7 cellular contexts compared by ENCODE assay signal in genomic region chr4:102263024-102263787, GRCh38.
DNase-seq lines count a peak whose midpoint lies in the region; ATAC-seq, FAIRE-seq and TF ChIP-seq lines count a peak whose summit lies in the region.

No MANE protein-coding gene starts in this region.

- H3K27me3 ChIP-seq in astrocyte (ENCODE audit: insufficient read depth, low read length): no peaks in the 10 kb centered on the region

- H3K27ac Mint-ChIP-seq in astrocyte (ENCODE audit: unreplicated experiment): no peak overlapping the region

- H3K79me2 ChIP-seq in astrocyte (ENCODE audit: insufficient read depth, low read length): no peaks in the 10 kb centered on the region

- no peaks in the 10 kb centered on the region for H3K27me3 Mint-ChIP-seq in astrocyte (ENCODE audit: low read depth, unreplicated experiment)

- H2AFZ ChIP-seq in astrocyte (ENCODE audit: low read depth, low read length): no peak overlapping the region

- DNase-seq in Daoy (ENCODE audit: low read depth) (peak; percentile 6), NCI-H2171 treated with DMSO at 0.1 percent for 48 hours (lab: John Stamatoyannopoulos, UW) (peak; percentile 75), astrocyte (ENCODE audit: low read depth) (peak; percentile 59), kidney glomerular epithelial cell (lab: John Stamatoyannopoulos, UW) (peak; percentile 89), urothelium cell line (ENCODE audit: low spot score) (peak; percentile 44)

- no peaks in the 10 kb centered on the region for H4K20me1 ChIP-seq in astrocyte (ENCODE audit: insufficient read depth, low read length)

- H3K27ac ChIP-seq in astrocyte (ENCODE audit: low read depth, low read length): no peak overlapping the region

- FAIRE-seq in astrocyte (lab: Jason Lieb, UNC) (peak; percentile 86), urothelium cell line (lab: Jason Lieb, UNC) (no peak)

- no peak overlapping the region for H3K4me3 ChIP-seq in astrocyte (ENCODE audit: insufficient read depth, low read depth, low read length)

- peaks cover 3% of the 10 kb centered on the region for H3K4me1 Mint-ChIP-seq in astrocyte (ENCODE audit: low read depth, unreplicated experiment)

- H3K9ac ChIP-seq in astrocyte (ENCODE audit: low read length): no peak overlapping the region

- no peaks in the 10 kb centered on the region for H3K4me1 ChIP-seq in astrocyte (ENCODE audit: insufficient read depth, low read length)

- no peaks in the 10 kb centered on the region for H3K36me3 ChIP-seq in astrocyte (ENCODE audit: insufficient read depth, low read length)

- H3K4me2 ChIP-seq in astrocyte (ENCODE audit: low read length): no peak overlapping the region

- no peaks in the 10 kb centered on the region for H3K9me3 ChIP-seq in astrocyte (ENCODE audit: insufficient read depth, low read depth, low read length)

- H3K9me3 Mint-ChIP-seq in astrocyte (ENCODE audit: unreplicated experiment): no peaks in the 10 kb centered on the region

- no peaks in the 10 kb centered on the region for H3K36me3 Mint-ChIP-seq in astrocyte (ENCODE audit: low read depth, unreplicated experiment)

- no peak overlapping the region for H3K4me3 Mint-ChIP-seq in astrocyte (ENCODE audit: unreplicated experiment)

- peak; percentile 71 for TF ChIP-seq CTCF in astrocyte (IDR thresholded peaks at IDR 0.05; ENCODE audit: insufficient read depth, low read depth, low read length)

- peak; percentile 71 for ATAC-seq in GM19043 (IDR thresholded peaks at IDR 0.05; ENCODE audit: low read depth, unreplicated experiment)
- peak; percentile 80 for ATAC-seq in HG03066 (IDR thresholded peaks at IDR 0.05; ENCODE audit: low read depth, unreplicated experiment)

Comparison
In these comparisons a context has a peak if more than half of its experiments do, and no peak if none do; other contexts are left out.
1. DNase-seq: peak in every context shown above with its lines; median percentile 89 in kidney glomerular epithelial cell; 75 in NCI-H2171 treated with DMSO at 0.1 percent for 48 hours; 59 in astrocyte; 44 in urothelium cell line; 6 in Daoy.